ENCODE assay signal across 17 cellular contexts in the genomic region with DNA sequence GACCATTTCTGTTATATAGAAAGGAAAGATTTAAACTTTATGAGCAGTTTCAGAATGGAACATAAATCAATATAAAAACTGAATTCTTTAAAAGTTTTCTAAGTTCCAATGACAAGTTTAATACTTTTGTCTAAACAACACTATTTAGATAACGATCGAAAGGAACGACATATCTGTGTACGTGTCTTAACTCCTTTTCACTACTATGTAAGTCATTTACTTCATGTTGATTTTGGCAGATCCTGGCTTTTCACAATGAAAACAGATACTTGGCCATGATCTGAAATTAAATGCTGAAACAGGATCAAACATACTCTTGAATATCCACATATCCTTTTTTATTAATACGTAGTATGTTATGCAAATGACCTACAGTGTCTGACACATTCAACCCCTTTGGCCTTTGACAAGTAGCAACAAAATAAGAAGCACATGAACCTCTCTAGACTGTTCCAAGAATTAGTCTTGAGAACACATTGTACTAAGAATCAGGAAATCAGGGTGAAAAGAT. TPM values are rescaled to one million over a fixed set of nuclear protein-coding genes. Genes with fewer than 3 reads are reported as not detected.
DNase-seq lines count a peak whose midpoint lies in the region; ATAC-seq, FAIRE-seq and TF ChIP-seq lines count a peak whose summit lies in the region.
"Had no signal": no experiment of that assay in that cellular context is flagged by ENCODE, and none has a peak within 500 bp of the region (broad histone marks: within the 10 kb centered on the region; RNA-seq: fewer than 3 reads in every experiment).

No MANE protein-coding gene starts in this region.

- H3K4me3 Mint-ChIP-seq in CD4-positive, alpha-beta T cell = no peak overlapping the region
- H3K4me3 Mint-ChIP-seq: endodermal cell had no signal

- H3K36me3 ChIP-seq in bronchial epithelial cell (ENCODE audit: control insufficient read depth, insufficient read depth, low read length) (no peaks in the 10 kb centered on the region), ovary (no peaks in the 10 kb centered on the region), upper lobe of right lung (no peaks in the 10 kb centered on the region), smooth muscle cell (ENCODE audit: low read depth) (no peaks in the 10 kb centered on the region)

- no peaks in the 10 kb centered on the region for H3K9me3 ChIP-seq in ovary
- no peaks in the 10 kb centered on the region for H3K9me3 ChIP-seq in upper lobe of right lung
- H3K9me3 ChIP-seq in smooth muscle cell (replicated peaks; ENCODE audit: low read depth) = no peaks in the 10 kb centered on the region
- H3K9me3 ChIP-seq in CD4-positive, alpha-beta T cell (ENCODE audit: control insufficient read depth, low read length) = no peaks in the 10 kb centered on the region

- no peak overlapping the region for H2AFZ ChIP-seq in smooth muscle cell (ENCODE audit: low read depth)

- DNase-seq in bronchial epithelial cell (ENCODE audit: low read depth) = peak; percentile 85
- no peak for DNase-seq in Right ventricle myocardium superior
- no peak for DNase-seq in ovary
- no peak for DNase-seq in upper lobe of right lung
- DNase-seq in smooth muscle cell (lab: John Stamatoyannopoulos, UW; ENCODE audit: unreplicated experiment) = no peak
- no peak for DNase-seq in CD4-positive, alpha-beta T cell
- DNase-seq in NCI-H774 (lab: John Stamatoyannopoulos, UW) = no peak
- DNase-seq: activated CD4-positive, alpha-beta T cell treated with anti-CD3 and anti-CD28 coated beads, Interleukin-2, amount 50 U/mL, for 4 hours; endodermal cell; mesendoderm; NCI-H2081 treated with DMSO at 0.1 percent for 48 hours; NCI-H82; nucleus accumbens; stimulated activated CD4-positive, alpha-beta T cell treated with anti-CD3 and anti-CD28 coated beads, Interleukin-2, amount 100 ng/mL, for 24 hours had no signal

- no peaks in the 10 kb centered on the region for H3K9me3 Mint-ChIP-seq in CD4-positive, alpha-beta T cell
- H3K9me3 Mint-ChIP-seq: endodermal cell had no signal

- H3K4me2 ChIP-seq in smooth muscle cell = no peak overlapping the region

- POLR2A ChIA-PET in CD4-positive, alpha-beta T cell (lab: Charles Lee) = no interaction called here

- H3K27ac ChIP-seq in ovary = peak overlapping the region in 1 of 2 donors; percentile 31
- H3K27ac ChIP-seq in upper lobe of right lung = peak overlapping the region; percentile 48
- no peak overlapping the region for H3K27ac ChIP-seq in smooth muscle cell (ENCODE audit: low read depth)
- no peak overlapping the region for H3K27ac ChIP-seq in CD4-positive, alpha-beta T cell (ENCODE audit: low read depth, low read length)
- H3K27ac ChIP-seq: C4-2B had no signal

- H3K4me3 ChIP-seq in bronchial epithelial cell (ENCODE audit: low read depth, low read length) (no peak overlapping the region), ovary (no peak overlapping the region), upper lobe of right lung (no peak overlapping the region), smooth muscle cell (no peak overlapping the region)

- no peak for TF ChIP-seq POLR2A in ovary (IDR thresholded peaks at IDR 0.05)

- no peaks in the 10 kb centered on the region for H3K27me3 Mint-ChIP-seq in CD4-positive, alpha-beta T cell

- H3K4me1 Mint-ChIP-seq in CD4-positive, alpha-beta T cell (ENCODE audit: low read depth) = no peaks in the 10 kb centered on the region

- intact Hi-C loops in Right ventricle myocardium superior (cut with DNase I) (loop anchor here (10.0 kb wide), 1 partner anchor 136 kb away; no protein-coding TSS in a partner anchor), ovary (cut with DNase I) (loop anchor here in 1 of 4 donors (10.0 kb wide), 1 partner anchor 66 kb away; no protein-coding TSS in a partner anchor), upper lobe of right lung (cut with DNase I) (no loop called here)
- intact Hi-C loops in CD4-positive, alpha-beta T cell (cut with DNase I, micrococcal nuclease) = no loop called here

- no peaks in the 10 kb centered on the region for H3K36me3 Mint-ChIP-seq in CD4-positive, alpha-beta T cell (ENCODE audit: low read depth)

- H3K27ac Mint-ChIP-seq in CD4-positive, alpha-beta T cell = no peak overlapping the region
- H3K27ac Mint-ChIP-seq: endodermal cell had no signal

- no peaks in the 10 kb centered on the region for H3K79me2 ChIP-seq in smooth muscle cell (ENCODE audit: low read depth)

- peak; percentile 80 for ATAC-seq in Right ventricle myocardium superior (ENCODE audit: poor library complexity)
- peak; percentile 70 for ATAC-seq in upper lobe of right lung
- ATAC-seq in HG02623 (IDR thresholded peaks at IDR 0.05; ENCODE audit: unreplicated experiment) = no peak
- no peak for ATAC-seq in CD4-positive, alpha-beta T cell (ENCODE audit: poor library complexity)

- H4K20me1 ChIP-seq in smooth muscle cell (ENCODE audit: low read depth) = no peaks in the 10 kb centered on the region

- peak; percentile 20 for TF ChIP-seq EP300 in ovary (IDR thresholded peaks at IDR 0.05)

- 36 to 53% (median 39%) methylated on average over 5 of the region's 5 CpGs for WGBS in ovary, 3 donors
- 80% methylated on average over 5 of the region's 5 CpGs for WGBS in smooth muscle cell (ENCODE audit: low lambda C conversion rate)

- H3K4me1 ChIP-seq in ovary (ENCODE audit: insufficient read depth) (peaks cover 2% of the 10 kb centered on the region), upper lobe of right lung (peaks cover 10% of the 10 kb centered on the region), smooth muscle cell (ENCODE audit: low read depth) (peaks cover 24% of the 10 kb centered on the region)

- TF ChIP-seq CTCF in bronchial epithelial cell (IDR thresholded peaks at IDR 0.05; ENCODE audit: insufficient read depth, low read length, severe bottlenecking) (no peak), ovary (IDR thresholded peaks at IDR 0.05) (no peak), upper lobe of right lung (IDR thresholded peaks at IDR 0.05) (no peak), smooth muscle cell (IDR thresholded peaks at IDR 0.05; ENCODE audit: borderline replicate concordance, insufficient read depth, poor library complexity, severe bottlenecking) (no peak)
- TF ChIP-seq CTCF in CD4-positive, alpha-beta T cell (IDR thresholded peaks at IDR 0.05) = no peak

- H3K27me3 ChIP-seq in bronchial epithelial cell (ENCODE audit: control insufficient read depth, insufficient read depth, low read length) (no peaks in the 10 kb centered on the region), ovary (no peaks in the 10 kb centered on the region), upper lobe of right lung (no peaks in the 10 kb centered on the region), smooth muscle cell (ENCODE audit: low read depth) (no peaks in the 10 kb centered on the region)
- no peaks in the 10 kb centered on the region for H3K27me3 ChIP-seq in CD4-positive, alpha-beta T cell (ENCODE audit: control insufficient read depth, insufficient read depth, low read length)

- H3K9ac ChIP-seq in smooth muscle cell (ENCODE audit: low read depth) = no peak overlapping the region

- peaks cover 4% of the 10 kb centered on the region for H3F3A ChIP-seq in smooth muscle cell (ENCODE audit: low read depth)

- CTCF ChIA-PET in CD4-positive, alpha-beta T cell (lab: Charles Lee) = no interaction called here

- no peak for FAIRE-seq in bronchial epithelial cell (lab: Jason Lieb, UNC)

RNA-seq across cellular contexts. Expression of gene RNLS, which starts 41.9 kb away (rescaled TPM):
- total RNA-seq in bronchial epithelial cell (6.7 and 8.7 TPM in 2 replicates), Right ventricle myocardium superior (22.5 TPM), ovary (10 to 100 TPM in 6 of 7 donors, 1 to 10 TPM in 1; 9.3 to 21.9 (median 15.8) TPM), upper lobe of right lung (3.7 TPM), smooth muscle cell (11.2 and 17.2 TPM in 2 replicates)
- polyA plus RNA-seq in ovary (10 to 100 TPM in 1 of 2 donors, 1 to 10 TPM in 1; 7.5 to 11.7 TPM), smooth muscle cell (4.8 and 4.9 TPM in 2 replicates)
- 1 to 10 TPM in 1 of 2 experiments, under 1 TPM in 1; 0.95 to 2.7 TPM for total RNA-seq in CD4-positive, alpha-beta T cell

RNA-seq across cellular contexts. Expression of gene LIPJ, which starts 45.4 kb away (rescaled TPM):
- total RNA-seq in bronchial epithelial cell (not detected in 2 replicates), Right ventricle myocardium superior (not detected), ovary (under 1 TPM; 0.08 to 0.25 (median 0.20) TPM), upper lobe of right lung (not detected), smooth muscle cell (not detected in 2 replicates)
- polyA plus RNA-seq in ovary (not detected), smooth muscle cell (not detected in 2 replicates)
- total RNA-seq in CD4-positive, alpha-beta T cell = not detected
- total RNA-seq: endodermal cell, M059J had no signal

Comparison
In these comparisons a context has a peak if more than half of its experiments do, and no peak if none do; other contexts are left out.
1. ATAC-seq: peak in Right ventricle myocardium superior (single experiment) and upper lobe of right lung (single experiment); none in HG02623 (single experiment) and CD4-positive, alpha-beta T cell (single experiment).